Comparison of ENCODE assay signal across 22 cellular contexts in the genomic region with DNA sequence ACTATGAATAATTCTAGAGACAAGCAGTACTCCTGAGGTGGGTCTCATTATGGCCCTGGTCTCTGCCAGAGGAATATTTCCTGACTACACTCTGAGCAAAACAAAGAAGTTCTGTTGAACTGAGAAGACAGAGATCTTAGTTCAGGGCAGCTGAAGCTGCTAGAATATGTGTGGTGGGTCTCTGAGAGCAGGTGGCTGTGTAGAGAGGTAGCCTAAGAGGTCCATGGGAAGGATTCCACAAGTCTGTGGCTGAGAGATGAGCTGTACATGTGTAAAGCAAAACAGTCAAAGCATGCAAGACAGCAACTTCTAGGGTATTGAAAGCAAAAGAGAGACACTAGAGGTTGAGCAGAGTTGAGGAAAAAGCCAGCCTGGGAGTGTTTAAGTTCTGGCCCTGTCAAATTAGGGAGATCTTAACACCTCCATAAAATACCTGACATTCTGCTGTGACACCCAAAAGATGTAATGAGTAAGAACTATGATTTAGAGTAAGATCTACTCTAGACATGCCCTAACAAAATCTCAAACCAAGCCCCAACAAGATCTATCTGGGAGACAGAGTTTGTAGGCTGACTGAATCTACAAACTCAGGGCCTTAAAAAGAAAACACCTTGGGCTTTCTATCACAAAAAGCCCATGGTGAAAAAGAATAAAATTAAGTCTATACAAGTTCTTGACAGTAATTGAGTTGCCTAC.
DNase-seq lines count a peak whose midpoint lies in the region; ATAC-seq and TF ChIP-seq lines count a peak whose summit lies in the region.
"Had no signal": no experiment of that assay in that cellular context is flagged by ENCODE, and none has a peak within 500 bp of the region (broad histone marks: within the 10 kb centered on the region; RNA-seq: fewer than 3 reads in every experiment).

No MANE protein-coding gene starts in this region.

- no peaks in the 10 kb centered on the region for H3K79me2 ChIP-seq in KMS-11 (ENCODE audit: insufficient read depth, low read depth)

- H4K20me1 ChIP-seq in KMS-11 (ENCODE audit: insufficient read depth): no peaks in the 10 kb centered on the region
- H4K20me1 ChIP-seq: BLaER1 treated with 17β-estradiol and CSF1 and Interleukin-3, amounts not matched to agents 10 nM and 100 nM had no signal

- no peak for ATAC-seq in stimulated activated memory B cell treated with anti-CD40 and anti-IgM and Interleukin-4, amounts not matched to agents 10 μg/mL and 1 μg/mL and 100 μg/mL, for 72 hours
- no peak for ATAC-seq in GM21423 (IDR thresholded peaks at IDR 0.05; ENCODE audit: unreplicated experiment)
- no peak for ATAC-seq in activated CD4-positive, alpha-beta T cell treated with anti-CD3 and anti-CD28 coated beads for 36 hours
- ATAC-seq: Right ventricle myocardium inferior had no signal

- H3K27me3 Mint-ChIP-seq in stimulated activated memory B cell treated with anti-CD40 and anti-IgM and Interleukin-4, amounts not matched to agents 10 μg/mL and 1 μg/mL and 100 μg/mL, for 72 hours: no peaks in the 10 kb centered on the region
- H3K27me3 Mint-ChIP-seq in activated CD4-positive, alpha-beta T cell treated with anti-CD3 and anti-CD28 coated beads for 36 hours: no peaks in the 10 kb centered on the region
- no peaks in the 10 kb centered on the region for H3K27me3 Mint-ChIP-seq in activated CD4-positive, alpha-beta T cell treated with anti-CD3 and anti-CD28 coated beads, Interleukin-2, amount 10 ng/mL, durations not matched to agents 7 days and 5 days
- H3K27me3 Mint-ChIP-seq: CD4-positive, alpha-beta memory T cell had no signal

- peak overlapping the region; percentile 80 for H3K27ac ChIP-seq in KMS-11
- H3K27ac ChIP-seq: BLaER1 treated with 17β-estradiol and CSF1 and Interleukin-3, amounts not matched to agents 10 nM and 100 nM; SJSA1 had no signal

- no peaks in the 10 kb centered on the region for H3K9me3 Mint-ChIP-seq in stimulated activated memory B cell treated with anti-CD40 and anti-IgM and Interleukin-4, amounts not matched to agents 10 μg/mL and 1 μg/mL and 100 μg/mL, for 72 hours
- H3K9me3 Mint-ChIP-seq in activated CD4-positive, alpha-beta T cell treated with anti-CD3 and anti-CD28 coated beads for 36 hours (ENCODE audit: low read depth): no peaks in the 10 kb centered on the region
- H3K9me3 Mint-ChIP-seq in activated CD4-positive, alpha-beta T cell treated with anti-CD3 and anti-CD28 coated beads, Interleukin-2, amount 10 ng/mL, durations not matched to agents 7 days and 5 days: no peaks in the 10 kb centered on the region

- peak overlapping the region; percentile 28; the same call in 1 of the 2 replicates for H3K9ac ChIP-seq in KMS-11
- H3K9ac ChIP-seq: BLaER1 treated with 17β-estradiol and CSF1 and Interleukin-3, amounts not matched to agents 10 nM and 100 nM had no signal

- H3K27me3 ChIP-seq in KMS-11 (ENCODE audit: insufficient read depth, low read depth): no peaks in the 10 kb centered on the region
- H3K27me3 ChIP-seq: BLaER1 treated with 17β-estradiol and CSF1 and Interleukin-3, amounts not matched to agents 10 nM and 100 nM; SJSA1 had no signal

- peaks cover 13% of the 10 kb centered on the region for H3K4me1 Mint-ChIP-seq in stimulated activated memory B cell treated with anti-CD40 and anti-IgM and Interleukin-4, amounts not matched to agents 10 μg/mL and 1 μg/mL and 100 μg/mL, for 72 hours
- no peaks in the 10 kb centered on the region for H3K4me1 Mint-ChIP-seq in activated CD4-positive, alpha-beta T cell treated with anti-CD3 and anti-CD28 coated beads for 36 hours
- H3K4me1 Mint-ChIP-seq in activated CD4-positive, alpha-beta T cell treated with anti-CD3 and anti-CD28 coated beads, Interleukin-2, amount 10 ng/mL, durations not matched to agents 7 days and 5 days: no peaks in the 10 kb centered on the region
- H3K4me1 Mint-ChIP-seq: CD4-positive, alpha-beta memory T cell had no signal

- CTCF ChIA-PET in activated CD4-positive, alpha-beta T cell treated with anti-CD3 and anti-CD28 coated beads for 36 hours (lab: Charles Lee): no interaction called here
- CTCF ChIA-PET in activated CD4-positive, alpha-beta T cell treated with anti-CD3 and anti-CD28 coated beads, Interleukin-2, amount 10 ng/mL, durations not matched to agents 7 days and 5 days (lab: Charles Lee): no interaction called here

- TF ChIP-seq CTCF in KMS-11 (conservative IDR thresholded peaks at IDR 0.05; ENCODE audit: low read depth, low read length) (no peak), epithelial cell of esophagus (IDR thresholded peaks at IDR 0.05; ENCODE audit: insufficient read depth, low read depth, low read length, missing control alignments) (no peak)

- DNase-seq in epithelial cell of esophagus (ENCODE audit: low read depth) (peak; percentile 74), myocyte (ENCODE audit: low read depth) (peak; percentile 69), germinal center (ENCODE audit: low spot score) (no peak)
- no peak for DNase-seq in activated CD4-positive, alpha-beta T cell treated with anti-CD3 and anti-CD28 coated beads for 36 hours
- no peak for DNase-seq in activated CD4-positive, alpha-beta T cell treated with anti-CD3 and anti-CD28 coated beads, Interleukin-2, amount 10 ng/mL, durations not matched to agents 7 days and 5 days
- DNase-seq: ACHN; Caco-2; CD4-positive, alpha-beta memory T cell; Kasumi-1; MM.1S; NCI-H1048; NCI-H1417 treated with DMSO at 0.1 percent for 48 hours; NCI-H187; NCI-H446; NCI-H526; OCI-M1 had no signal

- H3K27ac Mint-ChIP-seq in stimulated activated memory B cell treated with anti-CD40 and anti-IgM and Interleukin-4, amounts not matched to agents 10 μg/mL and 1 μg/mL and 100 μg/mL, for 72 hours: peak overlapping the region; percentile 70
- no peak overlapping the region for H3K27ac Mint-ChIP-seq in activated CD4-positive, alpha-beta T cell treated with anti-CD3 and anti-CD28 coated beads for 36 hours
- H3K27ac Mint-ChIP-seq in activated CD4-positive, alpha-beta T cell treated with anti-CD3 and anti-CD28 coated beads, Interleukin-2, amount 10 ng/mL, durations not matched to agents 7 days and 5 days: no peak overlapping the region

- peak overlapping the region; percentile 65 for H2AFZ ChIP-seq in KMS-11 (ENCODE audit: low read depth)

- intact Hi-C loops in activated CD4-positive, alpha-beta T cell treated with anti-CD3 and anti-CD28 coated beads for 36 hours (cut with DNase I, micrococcal nuclease): no loop called here

- H3K4me2 ChIP-seq in KMS-11: peak overlapping the region; percentile 58
- H3K4me2 ChIP-seq: BLaER1 treated with 17β-estradiol and CSF1 and Interleukin-3, amounts not matched to agents 10 nM and 100 nM had no signal

- H3K4me1 ChIP-seq in KMS-11 (ENCODE audit: low read depth, poor library complexity, severe bottlenecking): peaks cover 61% of the 10 kb centered on the region
- H3K4me1 ChIP-seq: BLaER1 treated with 17β-estradiol and CSF1 and Interleukin-3, amounts not matched to agents 10 nM and 100 nM; Caco-2 had no signal

- no peaks in the 10 kb centered on the region for H3K36me3 ChIP-seq in KMS-11 (ENCODE audit: insufficient read depth)
- H3K36me3 ChIP-seq: BLaER1 treated with 17β-estradiol and CSF1 and Interleukin-3, amounts not matched to agents 10 nM and 100 nM; SJSA1 had no signal

- POLR2A ChIA-PET in activated CD4-positive, alpha-beta T cell treated with anti-CD3 and anti-CD28 coated beads for 36 hours (lab: Charles Lee): no interaction called here
- POLR2A ChIA-PET in activated CD4-positive, alpha-beta T cell treated with anti-CD3 and anti-CD28 coated beads, Interleukin-2, amount 10 ng/mL, durations not matched to agents 7 days and 5 days (lab: Charles Lee): no interaction called here

- no peak overlapping the region for H3K4me3 Mint-ChIP-seq in stimulated activated memory B cell treated with anti-CD40 and anti-IgM and Interleukin-4, amounts not matched to agents 10 μg/mL and 1 μg/mL and 100 μg/mL, for 72 hours
- no peak overlapping the region for H3K4me3 Mint-ChIP-seq in activated CD4-positive, alpha-beta T cell treated with anti-CD3 and anti-CD28 coated beads for 36 hours
- no peak overlapping the region for H3K4me3 Mint-ChIP-seq in activated CD4-positive, alpha-beta T cell treated with anti-CD3 and anti-CD28 coated beads, Interleukin-2, amount 10 ng/mL, durations not matched to agents 7 days and 5 days
- H3K4me3 Mint-ChIP-seq: CD4-positive, alpha-beta memory T cell had no signal

- peaks cover 70% of the 10 kb centered on the region for H3K36me3 Mint-ChIP-seq in stimulated activated memory B cell treated with anti-CD40 and anti-IgM and Interleukin-4, amounts not matched to agents 10 μg/mL and 1 μg/mL and 100 μg/mL, for 72 hours
- H3K36me3 Mint-ChIP-seq in activated CD4-positive, alpha-beta T cell treated with anti-CD3 and anti-CD28 coated beads for 36 hours (ENCODE audit: low read depth): no peaks in the 10 kb centered on the region
- no peaks in the 10 kb centered on the region for H3K36me3 Mint-ChIP-seq in activated CD4-positive, alpha-beta T cell treated with anti-CD3 and anti-CD28 coated beads, Interleukin-2, amount 10 ng/mL, durations not matched to agents 7 days and 5 days (ENCODE audit: low read depth)
- H3K36me3 Mint-ChIP-seq: CD4-positive, alpha-beta memory T cell had no signal

- H3K4me3 ChIP-seq in KMS-11 (IDR thresholded peaks at IDR 0.05; ENCODE audit: insufficient read depth, low read depth, low read length) (no peak overlapping the region), epithelial cell of esophagus (ENCODE audit: low read length) (no peak overlapping the region)
- H3K4me3 ChIP-seq: BLaER1 treated with 17β-estradiol and CSF1 and Interleukin-3, amounts not matched to agents 10 nM and 100 nM; SJSA1 had no signal

Comparison
In these comparisons a context has a peak if more than half of its experiments do, and no peak if none do; other contexts are left out.
1. DNase-seq: peak in epithelial cell of esophagus (single experiment) and myocyte (single experiment); none in germinal center (single experiment), activated CD4-positive, alpha-beta T cell treated with anti-CD3 and anti-CD28 coated beads for 36 hours (single experiment) and activated CD4-positive, alpha-beta T cell treated with anti-CD3 and anti-CD28 coated beads, Interleukin-2, amount 10 ng/mL, durations not matched to agents 7 days and 5 days (single experiment).